20 cellular contexts compared by ENCODE assay signal in the genomic region with DNA sequence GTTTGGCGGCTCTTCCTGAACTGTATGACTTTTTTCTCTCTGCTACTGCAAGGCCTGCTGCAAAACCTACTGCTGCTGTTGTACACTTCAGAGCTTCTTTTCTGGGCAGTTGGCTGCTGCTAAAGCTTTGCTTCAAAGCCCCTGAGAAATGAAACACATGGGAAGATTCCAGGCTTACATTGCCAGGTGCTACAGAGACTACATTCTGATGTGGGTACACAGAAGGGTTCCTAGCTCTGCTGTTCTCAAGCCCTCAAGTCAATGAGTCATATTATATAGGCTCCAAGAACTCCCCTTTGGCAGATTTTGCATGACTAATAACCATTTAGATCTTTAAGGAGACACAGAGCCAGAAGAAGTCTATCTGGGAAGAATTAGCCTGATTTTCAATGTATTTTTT. TPM values are rescaled to one million over a fixed set of nuclear protein-coding genes. Genes with fewer than 3 reads are reported as not detected.
DNase-seq lines count a peak whose midpoint lies in the region; ATAC-seq, FAIRE-seq and TF ChIP-seq lines count a peak whose summit lies in the region.
"Had no signal": no experiment of that assay in that cellular context is flagged by ENCODE, and none has a peak within 500 bp of the region (broad histone marks: within the 10 kb centered on the region; RNA-seq: fewer than 3 reads in every experiment).

No MANE protein-coding gene starts in this region.

- dilution Hi-C loops in keratinocyte (cut with MboI; ENCODE audit: extremely low pct_ligation_motif_present, low sequenced_read_pairs): no loop called here

- H3K4me2 ChIP-seq in keratinocyte (ENCODE audit: control insufficient read depth, extremely low read depth, insufficient read depth, low read depth, low read length): peak overlapping the region; percentile 45

- TF ChIP-seq POLR2A in thyroid gland (IDR thresholded peaks at IDR 0.05): no peak

- WGBS in thyroid gland, 2 donors: 96 to 100% methylated on average over 1 of the region's 1 CpG

- in situ Hi-C loops in brain microvascular endothelial cell (cut with HindIII; ENCODE audit: low pct_ligation_motif_present, low sequenced_read_pairs): no loop called here

- H4K20me1 ChIP-seq in keratinocyte (ENCODE audit: control insufficient read depth, extremely low read depth, insufficient read depth, low read length): no peaks in the 10 kb centered on the region

- H3K27ac ChIP-seq in brain microvascular endothelial cell (no peak overlapping the region), keratinocyte (ENCODE audit: control insufficient read depth, insufficient read depth, low read length) (no peak overlapping the region), thyroid gland (no peak overlapping the region)
- H3K27ac ChIP-seq: testis had no signal

- ATAC-seq in HG03175 (IDR thresholded peaks at IDR 0.05; ENCODE audit: unreplicated experiment) (no peak), GM21360 (IDR thresholded peaks at IDR 0.05; ENCODE audit: unreplicated experiment) (no peak), HG03108 (IDR thresholded peaks at IDR 0.05; ENCODE audit: unreplicated experiment) (no peak)

- H3K9me1 ChIP-seq in keratinocyte (ENCODE audit: control insufficient read depth, extremely low read depth, insufficient read depth, low read length): peaks cover 2% of the 10 kb centered on the region

- H3K4me3 ChIP-seq in brain microvascular endothelial cell (ENCODE audit: low read depth, low read length) (no peak overlapping the region), keratinocyte (ENCODE audit: control insufficient read depth in 2 of 3, extremely low read depth in 1 of 3, insufficient read depth in 2 of 3, low read depth in 1 of 3, low read length in 3 of 3) (no peak overlapping the region), thyroid gland (replicated peaks in 1 of 3) (no peak overlapping the region)
- H3K4me3 ChIP-seq: testis had no signal

- H3K9me3 ChIP-seq in keratinocyte (ENCODE audit: control insufficient read depth, low read depth, low read length) (no peaks in the 10 kb centered on the region), thyroid gland (no peaks in the 10 kb centered on the region)
- H3K9me3 ChIP-seq: testis had no signal

- no peaks in the 10 kb centered on the region for H3K79me2 ChIP-seq in keratinocyte (ENCODE audit: control insufficient read depth, insufficient read depth, low read length)

- peaks cover 10% of the 10 kb centered on the region for H3K4me1 ChIP-seq in keratinocyte (ENCODE audit: control insufficient read depth, extremely low read depth, insufficient read depth, low read length)
- no peaks in the 10 kb centered on the region for H3K4me1 ChIP-seq in thyroid gland
- H3K4me1 ChIP-seq: testis had no signal

- H3K9ac ChIP-seq in keratinocyte (ENCODE audit: control insufficient read depth, extremely low read depth, insufficient read depth, low read length): no peak overlapping the region

- peak overlapping the region; percentile 28 for H2AFZ ChIP-seq in keratinocyte (ENCODE audit: control insufficient read depth, low read length)

- H3K36me3 ChIP-seq in brain microvascular endothelial cell (replicated peaks): no peaks in the 10 kb centered on the region
- H3K36me3 ChIP-seq in keratinocyte (ENCODE audit: control insufficient read depth in 2 of 2, extremely low read depth in 1 of 2, insufficient read depth in 2 of 2, low read length in 2 of 2): no peaks in the 10 kb centered on the region
- no peaks in the 10 kb centered on the region for H3K36me3 ChIP-seq in thyroid gland

- TF ChIP-seq CTCF in brain microvascular endothelial cell (IDR thresholded peaks at IDR 0.05; ENCODE audit: low read depth, low read length, missing control alignments): no peak
- TF ChIP-seq CTCF in keratinocyte (optimal IDR thresholded peaks at IDR 0.05 in 1 of 3, IDR thresholded peaks at IDR 0.05 in 1 of 3, conservative IDR thresholded peaks at IDR 0.05 in 1 of 3; ENCODE audit: extremely low read depth in 1 of 3, insufficient read depth in 2 of 3, low read length in 3 of 3): no peak
- no peak for TF ChIP-seq CTCF in thyroid gland (IDR thresholded peaks at IDR 0.05)

- H3K27me3 ChIP-seq in brain microvascular endothelial cell (replicated peaks): no peaks in the 10 kb centered on the region
- no peaks in the 10 kb centered on the region for H3K27me3 ChIP-seq in keratinocyte (ENCODE audit: control insufficient read depth, extremely low read depth, insufficient read depth, low read length)
- H3K27me3 ChIP-seq in thyroid gland: no peaks in the 10 kb centered on the region
- H3K27me3 ChIP-seq: testis had no signal

- DNase-seq in EL (peak; percentile 70), M059J (ENCODE audit: low read depth) (peak; percentile 58), brain microvascular endothelial cell (peak; percentile 12), keratinocyte (ENCODE audit: low read depth, low spot score) (no peak), thyroid gland (no peak)
- DNase-seq: activated B cell treated with CpG ODN at 0.5 μM for 24 hours; central memory CD4-positive, alpha-beta T cell; DMS79; endodermal cell; mesendoderm; MV-4-11; NCI-H2081; retina; RPMI8226; stimulated activated CD4-positive, alpha-beta T cell treated with anti-CD3 and anti-CD28 coated beads, Interleukin-2, amount 100 ng/mL, for 24 hours; T-helper 1 cell; testis had no signal

- FAIRE-seq in keratinocyte (lab: Jason Lieb, UNC): peak; percentile 77

- intact Hi-C loops in thyroid gland (cut with DNase I): no loop called here

RNA-seq across cellular contexts. Expression of gene PGAP1, which starts 12.9 kb away (rescaled TPM):
- 2.2 and 3.1 TPM in 2 replicates for total RNA-seq in M059J (2014; rRNA removed; shearing (Covaris generic))
- polyA plus RNA-seq in keratinocyte: 4.4 to 7.1 TPM (median 5.6 TPM) in 3 replicates
- polyA plus RNA-seq in keratinocyte (2011; ENCODE audit: low read depth): 3.5 TPM
- 1.2 and 3.0 TPM in 2 replicates for polyA plus RNA-seq in keratinocyte (2011; cell fraction: cytosol; rRNA removed)
- 13.1 and 15.2 TPM in 2 replicates for polyA plus RNA-seq in keratinocyte (2011; cell fraction: nucleus; rRNA removed)
- 2.7 and 3.7 TPM in 2 replicates for polyA plus RNA-seq in keratinocyte (2012; ENCODE audit: low replicate concordance)
- 2.4 to 21.0 TPM (median 14.9 TPM) in 3 replicates for polyA minus RNA-seq in keratinocyte
- 6.7 TPM for polyA minus RNA-seq in keratinocyte (2011; cell fraction: cytosol; rRNA and poly(A)+ RNA removed)
- polyA minus RNA-seq in keratinocyte (2011; cell fraction: nucleus; rRNA and poly(A)+ RNA removed): 22.7 and 55.8 TPM in 2 replicates
- total RNA-seq in thyroid gland: 10 to 100 TPM in 2 of 4 donors, 1 to 10 TPM in 2; 6.9 to 26.0 (median 14.0) TPM

Comparison
In these comparisons a context has a peak if more than half of its experiments do, and no peak if none do; other contexts are left out.
1. DNase-seq: peak in EL (single experiment), M059J (single experiment) and brain microvascular endothelial cell (single experiment); none in keratinocyte (single experiment) and thyroid gland (0 of 2).